ENCODE assay signal across 32 cellular contexts in the genomic region with DNA sequence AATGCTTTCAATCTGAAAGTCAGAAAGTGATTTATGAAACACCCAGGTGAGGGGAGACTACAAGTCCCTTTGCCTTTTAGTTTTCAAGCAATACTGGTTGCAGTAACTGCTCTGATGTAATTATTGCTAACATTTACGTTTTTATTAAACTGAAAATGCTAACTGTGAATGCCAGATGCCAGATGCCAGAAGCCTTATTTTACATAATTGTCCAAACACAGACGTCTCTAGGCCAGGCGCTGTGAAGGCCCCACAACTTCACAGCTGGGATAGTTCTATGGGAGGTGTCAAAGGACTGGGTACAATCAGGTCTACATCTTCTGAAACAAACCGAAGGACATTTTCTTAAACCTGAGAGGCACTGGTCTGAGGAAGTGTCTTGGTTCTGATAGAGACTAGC. TPM values are rescaled to one million over a fixed set of nuclear protein-coding genes. Genes with fewer than 3 reads are reported as not detected.
"Had no signal": no experiment of that assay in that cellular context is flagged by ENCODE, and none has a peak within 500 bp of the region (broad histone marks: within the 10 kb centered on the region; RNA-seq: fewer than 3 reads in every experiment).

No MANE protein-coding gene starts in this region.

- ATAC-seq: activated CD4-positive, CD25-positive, alpha-beta regulatory T cell treated with anti-CD3 and anti-CD28 coated beads, Interleukin-2, amount 50 U/mL, for 24 hours; left colon; naive thymus-derived CD8-positive, alpha-beta T cell; pancreas; sciatic nerve; stimulated activated effector memory CD8-positive, alpha-beta T cell treated with anti-CD3 and anti-CD28 coated beads, Interleukin-12 subunit alpha, Interleukin-12 subunit beta, amount 100 ng/mL, for 72 hours had no signal

- DNase-seq: activated CD4-positive, alpha-beta T cell treated with anti-CD3 and anti-CD28 coated beads for 48 hours; activated CD4-positive, alpha-beta T cell treated with anti-CD3 and anti-CD28 coated beads, Interleukin-2, amount 50 U/mL, for 48 hours; activated CD8-positive, alpha-beta memory T cell treated with anti-CD3 and anti-CD28 coated beads for 24 hours; activated effector memory CD4-positive, alpha-beta T cell treated with Interleukin-2 at 50 U/mL for 16 hours; activated naive CD4-positive, alpha-beta T cell treated with anti-CD3 and anti-CD28 coated beads for 36 hours; activated naive CD8-positive, alpha-beta T cell treated with anti-CD3 and anti-CD28 coated beads, Interleukin-2, amount 10 ng/mL, durations not matched to agents 7 days and 5 days; dorsolateral prefrontal cortex; effector memory CD4-positive, alpha-beta T cell; erythroblast; hippocampal formation; immature natural killer cell; kidney; left colon; naive thymus-derived CD8-positive, alpha-beta T cell; nucleus accumbens; pancreas; retina; stimulated activated CD4-positive, alpha-beta T cell treated with anti-CD3 and anti-CD28 coated beads, Interleukin-4, amount 100 ng/mL, for 24 hours; uterus had no signal

- H3K4me1 ChIP-seq: ascending aorta, pancreas, prostate gland, uterus had no signal

- H3K36me3 ChIP-seq: ascending aorta, cardiac muscle cell, pancreas, prostate gland, thoracic aorta, uterus had no signal

- FAIRE-seq: kidney, pancreas had no signal

- H3K9me3 ChIP-seq: ascending aorta, pancreas, prostate gland, thoracic aorta, uterus had no signal

- H3K4me3 ChIP-seq: ascending aorta, cardiac muscle cell, coronary artery, dorsolateral prefrontal cortex, pancreas, prostate gland, skin epidermis, thoracic aorta, uterus had no signal

- H3K27me3 ChIP-seq: ascending aorta, cardiac muscle cell, dorsolateral prefrontal cortex, pancreas, uterus had no signal

- H3K27ac ChIP-seq: ascending aorta, cardiac muscle cell, coronary artery, dorsolateral prefrontal cortex, pancreas, prostate gland, skin epidermis, thoracic aorta, uterus had no signal

RNA-seq across cellular contexts. Expression of a gene that starts 27.5 kb away (rescaled TPM):
- total RNA-seq: activated naive CD4-positive, alpha-beta T cell treated with anti-CD3 and anti-CD28 coated beads for 36 hours; activated naive CD8-positive, alpha-beta T cell treated with anti-CD3 and anti-CD28 coated beads, Interleukin-2, amount 10 ng/mL, durations not matched to agents 7 days and 5 days; ascending aorta; cardiac muscle cell; cerebellum; dorsolateral prefrontal cortex; kidney; left colon; lower leg skin; naive thymus-derived CD8-positive, alpha-beta T cell; neural crest cell; pancreas; prostate gland; sciatic nerve; subcutaneous adipose tissue; thoracic aorta; uterus had no signal
- polyA plus RNA-seq: cardiac muscle cell; immature natural killer cell; naive thymus-derived CD8-positive, alpha-beta T cell; pancreas had no signal

RNA-seq across cellular contexts. Expression of a gene that starts 34.8 kb away (rescaled TPM):
- total RNA-seq: ascending aorta had no signal
